8 cellular contexts compared by ENCODE assay signal in the genomic region with DNA sequence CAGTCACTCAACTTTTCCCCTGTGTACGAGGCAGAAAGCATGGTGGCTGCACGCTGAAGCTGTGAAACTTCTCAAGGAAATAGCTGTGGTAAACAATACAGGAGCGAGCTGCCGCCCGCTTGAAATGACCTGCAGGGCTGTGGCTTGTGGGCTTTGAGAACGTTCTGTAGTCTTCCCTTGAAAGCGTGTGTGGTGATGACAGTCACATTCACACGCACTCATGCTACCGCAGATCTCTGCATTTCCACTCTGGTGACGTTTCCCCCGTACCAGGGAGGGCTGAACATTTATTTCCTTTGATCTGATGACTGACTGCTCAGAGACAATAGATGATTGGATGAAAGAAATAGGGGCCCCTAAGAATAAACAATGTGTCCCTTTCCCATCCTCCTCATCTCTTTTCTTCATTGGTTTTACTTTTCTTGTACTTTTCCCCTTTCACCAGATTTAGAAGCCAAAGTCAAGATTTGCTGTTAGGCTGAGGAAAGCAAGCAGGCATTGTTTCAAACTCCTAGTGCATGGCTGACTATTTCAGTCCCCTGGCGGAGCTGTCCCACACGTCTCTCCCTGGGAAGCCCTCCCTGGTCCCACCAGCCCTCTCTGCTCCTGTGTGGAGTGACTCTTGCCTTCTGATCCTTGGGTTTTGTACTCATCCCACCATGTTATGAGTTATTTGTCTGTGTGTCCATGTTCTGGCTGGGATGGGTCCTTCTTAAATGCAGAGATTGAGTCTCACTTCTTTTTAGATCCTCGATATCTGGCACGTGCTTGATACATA. TPM values are rescaled to one million over a fixed set of nuclear protein-coding genes. Genes with fewer than 3 reads are reported as not detected.
DNase-seq lines count a peak whose midpoint lies in the region; ATAC-seq and TF ChIP-seq lines count a peak whose summit lies in the region.

No MANE protein-coding gene starts in this region.

- peak overlapping the region; percentile 54 for H2BK12ac ChIP-seq in trophoblast cell (ENCODE audit: low read length)

- peaks cover 5% of the 10 kb centered on the region for H3K79me1 ChIP-seq in trophoblast cell (ENCODE audit: low read length)

- no peaks in the 10 kb centered on the region for H3K36me3 ChIP-seq in trophoblast cell (ENCODE audit: control insufficient read depth in 1 of 2, insufficient read depth in 2 of 2, low read length in 2 of 2)
- no peaks in the 10 kb centered on the region for H3K36me3 ChIP-seq in urinary bladder (ENCODE audit: insufficient read depth)

- H3K4me1 ChIP-seq in trophoblast cell (ENCODE audit: control insufficient read depth in 1 of 2, insufficient read depth in 2 of 2, low read length in 2 of 2): peaks cover 6 to 14% of the 10 kb centered on the region in 2 experiments
- no peaks in the 10 kb centered on the region for H3K4me1 ChIP-seq in urinary bladder (ENCODE audit: insufficient read depth)

- peaks cover 1% of the 10 kb centered on the region for H3K27me3 Mint-ChIP-seq in dendritic cell treated with granulocyte-macrophage colony-stimulating factor and Interleukin-4, amounts not matched to agents 40 ng/mL and 50 ng/mL, for 4 days

- peak overlapping the region; percentile 66 for H3K18ac ChIP-seq in trophoblast cell (ENCODE audit: low read length)

- ATAC-seq in HG02981 (IDR thresholded peaks at IDR 0.05; ENCODE audit: unreplicated experiment): peak; percentile 50

- H3K4ac ChIP-seq in trophoblast cell (ENCODE audit: low read depth, low read length): peak overlapping the region; percentile 42

- peak overlapping the region; percentile 76 for H3K27ac Mint-ChIP-seq in dendritic cell treated with granulocyte-macrophage colony-stimulating factor and Interleukin-4, amounts not matched to agents 40 ng/mL and 50 ng/mL, for 4 days

- no CpG with 5 or more reads among the region's 15 CpGs for WGBS in trophoblast cell (ENCODE audit: extremely low coverage, insufficient coverage, insufficient read length)
- WGBS in urinary bladder: 76% methylated on average over 15 of the region's 15 CpGs

- no peak overlapping the region for H3K23ac ChIP-seq in trophoblast cell (ENCODE audit: low read length)

- in situ Hi-C loops in GM13976 (cut with MboI; ENCODE audit: low sequenced_read_pairs, unreplicated experiment): no loop called here

- H3K9me3 ChIP-seq in trophoblast cell (ENCODE audit: insufficient read depth, low read depth, low read length): peaks cover 4% of the 10 kb centered on the region

- H2BK120ac ChIP-seq in trophoblast cell (ENCODE audit: insufficient read depth, low read length, poor library complexity): peak overlapping the region; percentile 95

- DNase-seq in GM13976 (ENCODE audit: low spot score): peak; percentile 76
- peak; percentile 75 for DNase-seq in activated CD4-positive, CD25-positive, alpha-beta regulatory T cell treated with anti-CD3 and anti-CD28 coated beads, Interleukin-2, amount 50 U/mL, for 72 hours
- DNase-seq in trophoblast cell: peak in 1 of 2 donors; percentile 18
- DNase-seq in inferior parietal cortex (ENCODE audit: extremely low spot score): no peak
- no peak for DNase-seq in COR-L47 (lab: John Stamatoyannopoulos, UW)

- H3K14ac ChIP-seq in trophoblast cell (ENCODE audit: low read length): peak overlapping the region; percentile 62

- H2BK5ac ChIP-seq in trophoblast cell (ENCODE audit: low read depth, low read length, poor library complexity): peak overlapping the region; percentile 63

- H3K9ac ChIP-seq in trophoblast cell (ENCODE audit: low read length): no peak overlapping the region

- H3K27ac ChIP-seq in trophoblast cell (ENCODE audit: low read depth, low read length) (peak overlapping the region; percentile 74), urinary bladder (ENCODE audit: low read depth) (peak overlapping the region; percentile 62)

- no peak overlapping the region for H4K12ac ChIP-seq in trophoblast cell (ENCODE audit: low read depth, low read length)

- peaks cover 59% of the 10 kb centered on the region for H3K4me1 Mint-ChIP-seq in dendritic cell treated with granulocyte-macrophage colony-stimulating factor and Interleukin-4, amounts not matched to agents 40 ng/mL and 50 ng/mL, for 4 days (ENCODE audit: low read depth)

- H3K4me2 ChIP-seq in trophoblast cell (ENCODE audit: low read length): no peak overlapping the region

- peak overlapping the region; percentile 95 for H4K91ac ChIP-seq in trophoblast cell (ENCODE audit: low read depth, low read length)

- TF ChIP-seq CTCF in GM13976 (IDR thresholded peaks at IDR 0.05; ENCODE audit: borderline replicate concordance, control extremely low read depth, extremely low read depth, insufficient read depth, missing control alignments): no peak

- H3K9me3 Mint-ChIP-seq in dendritic cell treated with granulocyte-macrophage colony-stimulating factor and Interleukin-4, amounts not matched to agents 40 ng/mL and 50 ng/mL, for 4 days: no peaks in the 10 kb centered on the region

- H3K27me3 ChIP-seq in trophoblast cell (ENCODE audit: insufficient read depth, low read length): no peaks in the 10 kb centered on the region

- intact Hi-C loops in dendritic cell treated with granulocyte-macrophage colony-stimulating factor and Interleukin-4, amounts not matched to agents 40 ng/mL and 50 ng/mL, for 4 days (cut with micrococcal nuclease): no loop called here

- no peaks in the 10 kb centered on the region for H3K79me2 ChIP-seq in trophoblast cell (ENCODE audit: control insufficient read depth, insufficient read depth, low read length, poor library complexity)

- H2AFZ ChIP-seq in trophoblast cell (ENCODE audit: insufficient read depth, low read length, poor library complexity): no peak overlapping the region

- H2AK5ac ChIP-seq in trophoblast cell (ENCODE audit: low read length): peak overlapping the region; percentile 31

- H4K8ac ChIP-seq in trophoblast cell (ENCODE audit: low read depth, low read length): peak overlapping the region; percentile 19

- no peaks in the 10 kb centered on the region for H3K36me3 Mint-ChIP-seq in dendritic cell treated with granulocyte-macrophage colony-stimulating factor and Interleukin-4, amounts not matched to agents 40 ng/mL and 50 ng/mL, for 4 days (ENCODE audit: low read depth)

- no peak overlapping the region for H3K4me3 Mint-ChIP-seq in dendritic cell treated with granulocyte-macrophage colony-stimulating factor and Interleukin-4, amounts not matched to agents 40 ng/mL and 50 ng/mL, for 4 days

- H3K4me3 ChIP-seq in trophoblast cell (ENCODE audit: low read depth, low read length) (no peak overlapping the region), urinary bladder (ENCODE audit: low read depth, low read length) (no peak overlapping the region)

RNA-seq across cellular contexts. Expression of a gene that starts 3.9 kb away (rescaled TPM):
- 2.7 and 2.9 TPM in 2 replicates for polyA plus RNA-seq in trophoblast cell (2013)
- 4.9 TPM for total RNA-seq in urinary bladder
- polyA plus RNA-seq in urinary bladder: 6.3 TPM

RNA-seq across cellular contexts. Expression of a gene that starts 9.2 kb away (rescaled TPM):
- 244 and 246 TPM in 2 replicates for polyA plus RNA-seq in trophoblast cell (2013)
- 64.8 TPM for total RNA-seq in urinary bladder
- polyA plus RNA-seq in urinary bladder: 193 TPM

Comparison
In these comparisons a context has a peak if more than half of its experiments do, and no peak if none do; other contexts are left out.
1. DNase-seq: peak in GM13976 (single experiment) and activated CD4-positive, CD25-positive, alpha-beta regulatory T cell treated with anti-CD3 and anti-CD28 coated beads, Interleukin-2, amount 50 U/mL, for 72 hours (single experiment); none in inferior parietal cortex (single experiment) and COR-L47 (single experiment).